In genomic region chrX:41036668-41037326, GRCh38 we compare ENCODE assay signal across 31 cellular contexts.
"Had no signal": no experiment of that assay in that cellular context is flagged by ENCODE, and none has a peak within 500 bp of the region (broad histone marks: within the 10 kb centered on the region; RNA-seq: fewer than 3 reads in every experiment).

No MANE protein-coding gene starts in this region.

- H3K27ac ChIP-seq: ascending aorta, breast epithelium, cardiac muscle cell, coronary artery, esophagus muscularis mucosa, foreskin keratinocyte, gastrocnemius medialis, heart left ventricle, VCaP had no signal

- H3K4me3 ChIP-seq: ascending aorta, breast epithelium, cardiac muscle cell, coronary artery, esophagus muscularis mucosa, gastrocnemius medialis, heart left ventricle had no signal

- ATAC-seq: activated CD8-positive, alpha-beta T cell treated with anti-CD3 and anti-CD28 coated beads for 36 hours; activated naive CD4-positive, alpha-beta T cell treated with anti-CD3 and anti-CD28 coated beads, Interleukin-2, amount 50 U/mL, for 72 hours; activated T-cell treated with anti-CD3 and anti-CD28 coated beads, Interleukin-2, amount 50 U/mL, for 72 hours; effector memory CD8-positive, alpha-beta T cell; foreskin keratinocyte; gastrocnemius medialis; heart left ventricle; WTC11 had no signal

- H3K36me3 ChIP-seq: ascending aorta, breast epithelium, cardiac muscle cell, esophagus muscularis mucosa, gastrocnemius medialis, heart left ventricle had no signal

- H3K4me1 ChIP-seq: ascending aorta, breast epithelium, esophagus muscularis mucosa, foreskin keratinocyte, gastrocnemius medialis, heart left ventricle had no signal

- H3K9me3 ChIP-seq: ascending aorta, breast epithelium, gastrocnemius medialis had no signal

- DNase-seq: activated CD4-positive, alpha-beta T cell treated with anti-CD3 and anti-CD28 coated beads for 48 hours; activated CD4-positive, alpha-beta T cell treated with anti-CD3 and anti-CD28 coated beads, Interleukin-2, amount 50 U/mL, for 1 hour; activated CD4-positive, alpha-beta T cell treated with anti-CD3 and anti-CD28 coated beads, Interleukin-2, amount 50 U/mL, for 48 hours; activated CD8-positive, alpha-beta memory T cell treated with anti-CD3 and anti-CD28 coated beads, Interleukin-2, amount 50 U/mL, for 48 hours; activated CD8-positive, alpha-beta T cell treated with anti-CD3 and anti-CD28 coated beads for 36 hours; activated gamma-delta T cell; activated naive CD4-positive, alpha-beta T cell; activated naive CD4-positive, alpha-beta T cell treated with anti-CD3 and anti-CD28 coated beads, Interleukin-2, amount 10 ng/mL, durations not matched to agents 7 days and 5 days; activated naive CD8-positive, alpha-beta T cell treated with anti-CD3 and anti-CD28 coated beads, Interleukin-2, amount 10 ng/mL, durations not matched to agents 7 days and 5 days; activated T-cell treated with anti-CD3 and anti-CD28 coated beads for 4 hours; activated T-cell treated with anti-CD3 and anti-CD28 coated beads, Interleukin-2, amount 50 U/mL, for 24 hours; activated T-cell treated with anti-CD3 and anti-CD28 coated beads, Interleukin-2, amount 50 U/mL, for 72 hours; central memory CD4-positive, alpha-beta T cell; cerebellar nuclear complex; dermis blood vessel endothelial cell; effector CD4-positive, alpha-beta T cell; effector memory CD8-positive, alpha-beta T cell; erythroblast; foreskin keratinocyte; gastrocnemius medialis; glutamatergic neuron; heart left ventricle; T-helper 2 cell had no signal

- H3K27me3 ChIP-seq: ascending aorta, cardiac muscle cell, esophagus muscularis mucosa, foreskin keratinocyte had no signal
